In genomic region chr12:55728932-55729591, GRCh38 we compare ENCODE assay signal across 8 cellular contexts. TPM values are rescaled to one million over a fixed set of nuclear protein-coding genes. Genes with fewer than 3 reads are reported as not detected.
A peak's percentile ranks its signal among the peaks of the same experiment; 100 is the strongest.
DNase-seq lines count a peak whose midpoint lies in the region; ATAC-seq and TF ChIP-seq lines count a peak whose summit lies in the region.

TSS of gene CD63 (minus strand) at chr12:55729009. CDS start at chr12:55728341, 668 bp downstream.

- peaks cover 33 to 52% (median 42%) of the 10 kb centered on the region in 4 donors for H3K4me1 Mint-ChIP-seq in CD4-positive, alpha-beta memory T cell
- H3K4me1 Mint-ChIP-seq in activated T-cell treated with anti-CD3 and anti-CD28 coated beads, Interleukin-2, amount 50 U/mL, for 4 hours (ENCODE audit: low read depth): peaks cover 41% of the 10 kb centered on the region
- peaks cover 52% of the 10 kb centered on the region for H3K4me1 Mint-ChIP-seq in stimulated activated effector memory CD8-positive, alpha-beta T cell treated with anti-CD3 and anti-CD28 coated beads, Interleukin-12 subunit alpha, Interleukin-12 subunit beta, amount 100 ng/mL, for 72 hours

- DNase-seq in CD4-positive, alpha-beta memory T cell: peak; percentile 19 to 71 (median 34)
- DNase-seq in GM19240 (ENCODE audit: insufficient read length, low spot score): peak; percentile 79
- peak; percentile 65 for DNase-seq in activated T-cell treated with anti-CD3 and anti-CD28 coated beads, Interleukin-2, amount 50 U/mL, for 4 hours
- peak; percentile 72 to 91 for DNase-seq in stimulated activated effector memory CD8-positive, alpha-beta T cell treated with anti-CD3 and anti-CD28 coated beads, Interleukin-12 subunit alpha, Interleukin-12 subunit beta, amount 100 ng/mL, for 72 hours (ENCODE audit: low spot score in 2 of 2)

- peaks cover 0 to 1% (median 0%) of the 10 kb centered on the region in 8 donors for H3K9me3 Mint-ChIP-seq in CD4-positive, alpha-beta memory T cell
- H3K9me3 Mint-ChIP-seq in activated T-cell treated with anti-CD3 and anti-CD28 coated beads, Interleukin-2, amount 50 U/mL, for 4 hours: no peaks in the 10 kb centered on the region
- H3K9me3 Mint-ChIP-seq in stimulated activated effector memory CD8-positive, alpha-beta T cell treated with anti-CD3 and anti-CD28 coated beads, Interleukin-12 subunit alpha, Interleukin-12 subunit beta, amount 100 ng/mL, for 72 hours: no peaks in the 10 kb centered on the region

- peaks cover 28% of the 10 kb centered on the region for H3K4me1 ChIP-seq in CD4-positive, alpha-beta memory T cell (ENCODE audit: insufficient read depth, low read length)
- H3K4me1 ChIP-seq in OCI-LY3 (ENCODE audit: low read length) (peaks cover 15% of the 10 kb centered on the region), muscle layer of colon (ENCODE audit: insufficient read depth, low read length) (peaks cover 48% of the 10 kb centered on the region)

- H3K9ac ChIP-seq in OCI-LY3 (ENCODE audit: low read length) (peak within 1 kb of the TSS; percentile 88), muscle layer of colon (ENCODE audit: low read length) (peak within 1 kb of the TSS; percentile 91)

- H3K27ac Mint-ChIP-seq in CD4-positive, alpha-beta memory T cell: peak within 1 kb of the TSS; percentile 75 to 97 (median 95)
- peak within 1 kb of the TSS; percentile 99 for H3K27ac Mint-ChIP-seq in stimulated activated effector memory CD8-positive, alpha-beta T cell treated with anti-CD3 and anti-CD28 coated beads, Interleukin-12 subunit alpha, Interleukin-12 subunit beta, amount 100 ng/mL, for 72 hours

- peak; percentile 68 for ATAC-seq in HG03439 (IDR thresholded peaks at IDR 0.05; ENCODE audit: unreplicated experiment)
- ATAC-seq in activated T-cell treated with anti-CD3 and anti-CD28 coated beads, Interleukin-2, amount 50 U/mL, for 4 hours: peak; percentile 75 to 76
- ATAC-seq in esophagus mucosa: peak; percentile 74
- ATAC-seq in stimulated activated effector memory CD8-positive, alpha-beta T cell treated with anti-CD3 and anti-CD28 coated beads, Interleukin-12 subunit alpha, Interleukin-12 subunit beta, amount 100 ng/mL, for 72 hours: peak; percentile 88

- TF ChIP-seq CTCF in OCI-LY3 (IDR thresholded peaks at IDR 0.05; ENCODE audit: low read depth, low read length): no peak

- CTCF ChIA-PET in CD4-positive, alpha-beta memory T cell (lab: Charles Lee; ENCODE audit: partially characterized antibody): interaction anchor here (0.8 to 4.7 kb wide), 7 partner anchors 10 to 267 kb away, joined by 3 to 57 read pairs (median 4); partner anchors contain the start of gene BLOC1S1

- peak within 1 kb of the TSS; percentile 56 for H2AFZ ChIP-seq in OCI-LY3 (ENCODE audit: low read depth, low read length)

- no peaks in the 10 kb centered on the region for H3K27me3 Mint-ChIP-seq in CD4-positive, alpha-beta memory T cell
- no peaks in the 10 kb centered on the region for H3K27me3 Mint-ChIP-seq in activated T-cell treated with anti-CD3 and anti-CD28 coated beads, Interleukin-2, amount 50 U/mL, for 4 hours (ENCODE audit: low read depth)

- no peaks in the 10 kb centered on the region for H4K20me1 ChIP-seq in OCI-LY3 (ENCODE audit: insufficient read depth, low read length)

- intact Hi-C loops in CD4-positive, alpha-beta memory T cell (cut with micrococcal nuclease): no loop called here

- peak within 1 kb of the TSS; percentile 79 to 86 for H3K4me3 ChIP-seq in CD4-positive, alpha-beta memory T cell (ENCODE audit: low read length in 2 of 2)
- H3K4me3 ChIP-seq in OCI-LY3 (ENCODE audit: low read length) (peak within 1 kb of the TSS; percentile 87), muscle layer of colon (ENCODE audit: low read depth in 1 of 2, low read length in 2 of 2) (peak within 1 kb of the TSS; percentile 83 to 97)

- peaks cover 13% of the 10 kb centered on the region for H3K79me2 ChIP-seq in OCI-LY3 (ENCODE audit: low read length)

- H3K9me3 ChIP-seq in CD4-positive, alpha-beta memory T cell (ENCODE audit: control insufficient read depth in 1 of 2, low read length in 2 of 2): no peaks in the 10 kb centered on the region
- H3K9me3 ChIP-seq in OCI-LY3 (ENCODE audit: insufficient read depth, low read length) (no peaks in the 10 kb centered on the region), muscle layer of colon (ENCODE audit: low read length) (no peaks in the 10 kb centered on the region)

- H3K27ac ChIP-seq in CD4-positive, alpha-beta memory T cell (ENCODE audit: low read depth, low read length): peak within 1 kb of the TSS; percentile 60
- H3K27ac ChIP-seq in OCI-LY3 (ENCODE audit: low read length) (peak within 1 kb of the TSS; percentile 24; the same call in 1 of the 2 replicates), muscle layer of colon (ENCODE audit: low read depth, low read length) (peak within 1 kb of the TSS; percentile 98)

- H3K4me3 Mint-ChIP-seq in CD4-positive, alpha-beta memory T cell: peak within 1 kb of the TSS; percentile 91 to 94 (median 91)
- peak within 1 kb of the TSS; percentile 88 for H3K4me3 Mint-ChIP-seq in activated T-cell treated with anti-CD3 and anti-CD28 coated beads, Interleukin-2, amount 50 U/mL, for 4 hours
- peak within 1 kb of the TSS; percentile 87 for H3K4me3 Mint-ChIP-seq in stimulated activated effector memory CD8-positive, alpha-beta T cell treated with anti-CD3 and anti-CD28 coated beads, Interleukin-12 subunit alpha, Interleukin-12 subunit beta, amount 100 ng/mL, for 72 hours

- POLR2A ChIA-PET in CD4-positive, alpha-beta memory T cell (lab: Charles Lee; ENCODE audit: partially characterized antibody): interaction anchor here (0.7 to 3.5 kb wide), 23 partner anchors 9 to 604 kb away, joined by 3 to 42 read pairs (median 5); partner anchors contain the start of genes ANKRD52, BLOC1S1, DNAJC14 and GDF11

- no peaks in the 10 kb centered on the region for H3K36me3 ChIP-seq in CD4-positive, alpha-beta memory T cell (ENCODE audit: insufficient read depth, low read length)
- H3K36me3 ChIP-seq in OCI-LY3 (replicated peaks; ENCODE audit: low read depth, low read length) (peaks cover 3% of the 10 kb centered on the region), muscle layer of colon (ENCODE audit: insufficient read depth, low read length) (peaks cover 33% of the 10 kb centered on the region)

- peak within 1 kb of the TSS; percentile 93 for H3K4me2 ChIP-seq in OCI-LY3 (ENCODE audit: low read length)

- H3K36me3 Mint-ChIP-seq in CD4-positive, alpha-beta memory T cell: peaks cover 4 to 18% of the 10 kb centered on the region in 2 donors
- H3K36me3 Mint-ChIP-seq in activated T-cell treated with anti-CD3 and anti-CD28 coated beads, Interleukin-2, amount 50 U/mL, for 4 hours (ENCODE audit: insufficient read depth): peaks cover 6% of the 10 kb centered on the region
- peaks cover 50% of the 10 kb centered on the region for H3K36me3 Mint-ChIP-seq in stimulated activated effector memory CD8-positive, alpha-beta T cell treated with anti-CD3 and anti-CD28 coated beads, Interleukin-12 subunit alpha, Interleukin-12 subunit beta, amount 100 ng/mL, for 72 hours

- H3K27me3 ChIP-seq in CD4-positive, alpha-beta memory T cell (ENCODE audit: insufficient read depth, low read length): no peaks in the 10 kb centered on the region
- H3K27me3 ChIP-seq in OCI-LY3 (ENCODE audit: low read depth, low read length) (no peaks in the 10 kb centered on the region), muscle layer of colon (ENCODE audit: control insufficient read depth in 1 of 2, insufficient read depth in 2 of 2, low read length in 2 of 2) (no peaks in the 10 kb centered on the region)

RNA-seq across cellular contexts. Expression of gene CD63, which starts in this region (rescaled TPM):
- 10 to 100 TPM; 76.4 to 79.7 TPM for total RNA-seq in CD4-positive, alpha-beta memory T cell
- 100 to 1,000 TPM; 191 to 349 TPM for polyA plus RNA-seq in CD4-positive, alpha-beta memory T cell
- total RNA-seq in activated T-cell treated with anti-CD3 and anti-CD28 coated beads, Interleukin-2, amount 50 U/mL, for 4 hours: 100 to 1,000 TPM; 158 to 177 (median 177) TPM
- 253 TPM for total RNA-seq in esophagus mucosa

Comparison
In these comparisons a context has a peak if more than half of its experiments do, and no peak if none do; other contexts are left out.
1. Peak in every context shown above with its lines: DNase-seq, ATAC-seq, H3K4me3 ChIP-seq and H3K27ac ChIP-seq.
2. H3K27ac ChIP-seq: peak in every context shown above with its lines; median percentile 98 in muscle layer of colon; 60 in CD4-positive, alpha-beta memory T cell; 24 in OCI-LY3.